In the genomic region with DNA sequence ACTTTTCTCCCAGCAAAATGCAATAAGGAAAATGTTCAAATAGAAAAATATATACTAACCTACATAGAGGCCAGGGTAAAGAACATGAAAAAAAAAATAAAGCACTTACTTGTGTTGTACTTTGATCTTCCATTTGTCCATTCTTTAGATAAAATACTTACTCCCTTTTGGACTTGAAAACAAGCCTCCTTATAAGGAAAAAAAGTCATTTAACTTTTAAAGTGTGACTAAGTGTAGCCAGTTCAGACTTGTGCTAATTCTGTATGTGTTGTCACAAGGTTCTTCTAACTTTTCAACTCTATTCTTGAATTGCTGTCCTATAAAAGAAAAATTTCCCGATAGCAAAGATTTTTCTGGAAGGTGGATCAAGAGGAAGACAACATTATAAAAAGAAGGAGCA, we compare ENCODE assay signal across 22 cellular contexts. TPM values are rescaled to one million over a fixed set of nuclear protein-coding genes. Genes with fewer than 3 reads are reported as not detected.
A peak's percentile ranks its signal among the peaks of the same experiment; 100 is the strongest.
DNase-seq lines count a peak whose midpoint lies in the region; ATAC-seq, FAIRE-seq and TF ChIP-seq lines count a peak whose summit lies in the region.
"Had no signal": no experiment of that assay in that cellular context is flagged by ENCODE, and none has a peak within 500 bp of the region (broad histone marks: within the 10 kb centered on the region; RNA-seq: fewer than 3 reads in every experiment).

No MANE protein-coding gene starts in this region.

- H3K27ac ChIP-seq in RWPE2 (ENCODE audit: poor library complexity, severe bottlenecking) (no peak overlapping the region), smooth muscle cell (ENCODE audit: low read depth) (peak overlapping the region; percentile 57), OCI-LY7 (ENCODE audit: low read depth, low read length, poor library complexity, severe bottlenecking) (no peak overlapping the region)
- H3K27ac ChIP-seq: RWPE1 had no signal

- H3K9me3 ChIP-seq in RWPE2 (ENCODE audit: severe bottlenecking) = no peaks in the 10 kb centered on the region
- no peaks in the 10 kb centered on the region for H3K9me3 ChIP-seq in smooth muscle cell (replicated peaks; ENCODE audit: low read depth)
- no peaks in the 10 kb centered on the region for H3K9me3 ChIP-seq in OCI-LY7 (ENCODE audit: low read length)

- no peak overlapping the region for H3K9ac ChIP-seq in smooth muscle cell (ENCODE audit: low read depth)

- POLR2A ChIA-PET in OCI-LY7 (lab: Charles Lee) = no interaction called here

- peak overlapping the region; percentile 91 for H2AFZ ChIP-seq in smooth muscle cell (ENCODE audit: low read depth)
- H2AFZ ChIP-seq in OCI-LY7 (ENCODE audit: low read length) = no peak overlapping the region

- DNase-seq in RWPE2 (ENCODE audit: low spot score) (no peak), left colon (no peak), smooth muscle cell (lab: John Stamatoyannopoulos, UW; ENCODE audit: unreplicated experiment) (no peak), NCI-H2081 (lab: John Stamatoyannopoulos, UW) (no peak), C1 segment of cervical spinal cord (lab: John Stamatoyannopoulos, UW) (no peak), OCI-LY7 (ENCODE audit: low spot score) (no peak)
- DNase-seq: ACHN; CD4-positive, alpha-beta T cell; DMS79; NCI-H1436; NCI-H2081 treated with DMSO at 0.1 percent for 48 hours; NCI-H345; NCI-H526 treated with DMSO at 0.1 percent for 48 hours; OCI-M1 had no signal

- H3K36me3 ChIP-seq in RWPE2 (ENCODE audit: low read depth) (no peaks in the 10 kb centered on the region), smooth muscle cell (ENCODE audit: low read depth) (no peaks in the 10 kb centered on the region), OCI-LY7 (ENCODE audit: insufficient read depth, low read length) (no peaks in the 10 kb centered on the region)

- ATAC-seq in RWPE2 (ENCODE audit: low read depth) = peak; percentile 52; the same call in 2 of the 3 replicates
- ATAC-seq in left colon = peak; percentile 59
- ATAC-seq in HG02938 (IDR thresholded peaks at IDR 0.05; ENCODE audit: unreplicated experiment) = no peak
- ATAC-seq: HCT116, K562 had no signal

- no peak for TF ChIP-seq CTCF in RWPE2 (IDR thresholded peaks at IDR 0.05; ENCODE audit: poor library complexity, severe bottlenecking)
- TF ChIP-seq CTCF in smooth muscle cell (IDR thresholded peaks at IDR 0.05; ENCODE audit: borderline replicate concordance, insufficient read depth, poor library complexity, severe bottlenecking) = no peak
- TF ChIP-seq CTCF in OCI-LY7 (conservative IDR thresholded peaks at IDR 0.05; ENCODE audit: low read length) = no peak

- H4K20me1 ChIP-seq in smooth muscle cell (ENCODE audit: low read depth) (no peaks in the 10 kb centered on the region), OCI-LY7 (ENCODE audit: insufficient read depth, low read length) (no peaks in the 10 kb centered on the region)

- H3K79me2 ChIP-seq in smooth muscle cell (ENCODE audit: low read depth) (no peaks in the 10 kb centered on the region), OCI-LY7 (ENCODE audit: insufficient read depth, low read depth, low read length) (no peaks in the 10 kb centered on the region)

- peak; percentile 53 for FAIRE-seq in colon (lab: Jason Lieb, UNC)
- FAIRE-seq: GM12891, GM19239, HTR-8/SVneo, K562 had no signal

- 56% methylated on average over 1 of the region's 1 CpG for WGBS in smooth muscle cell (ENCODE audit: low lambda C conversion rate)

- H3K4me3 ChIP-seq in RWPE2 (ENCODE audit: severe bottlenecking) (no peak overlapping the region), smooth muscle cell (peak overlapping the region; percentile 4), OCI-LY7 (ENCODE audit: low read depth, low read length, poor library complexity, severe bottlenecking) (no peak overlapping the region)
- H3K4me3 ChIP-seq: K562 had no signal

- no peaks in the 10 kb centered on the region for H3F3A ChIP-seq in smooth muscle cell (ENCODE audit: low read depth)

- intact Hi-C loops in left colon (cut with DNase I, micrococcal nuclease) (no loop called here), OCI-LY7 (cut with micrococcal nuclease; ENCODE audit: unreplicated experiment) (no loop called here)

- H3K4me1 ChIP-seq in RWPE2 (ENCODE audit: insufficient read depth, poor library complexity, severe bottlenecking) (peaks cover 19% of the 10 kb centered on the region), smooth muscle cell (ENCODE audit: low read depth) (no peaks in the 10 kb centered on the region), OCI-LY7 (ENCODE audit: insufficient read depth, low read length, poor library complexity, severe bottlenecking) (no peaks in the 10 kb centered on the region)

- H3K27me3 ChIP-seq in RWPE2 (ENCODE audit: insufficient read depth, poor library complexity, severe bottlenecking) (no peaks in the 10 kb centered on the region), smooth muscle cell (ENCODE audit: low read depth) (no peaks in the 10 kb centered on the region)

- CTCF ChIA-PET in OCI-LY7 (lab: Charles Lee; ENCODE audit: unreplicated experiment) = no interaction called here

- H3K4me2 ChIP-seq in smooth muscle cell = peak overlapping the region; percentile 74
- H3K4me2 ChIP-seq in OCI-LY7 (ENCODE audit: low read length) = no peak overlapping the region

- no TSS peak for BruUV-seq in OCI-LY7 (replicated peaks; lab: Mats Ljungman, UMichigan)

- no peaks in the 10 kb centered on the region for H3K9me2 ChIP-seq in OCI-LY7 (ENCODE audit: insufficient read depth, low read length)

RNA-seq across cellular contexts. Expression of a gene that starts 23.2 kb away (rescaled TPM):
- total RNA-seq in left colon (100 to 1,000 TPM; 135 to 245 TPM), smooth muscle cell (10.5 and 15.2 TPM in 2 replicates), OCI-LY7 (2022) (not detected in 2 replicates)
- polyA plus RNA-seq in smooth muscle cell = 8.7 and 9.1 TPM in 2 replicates
- total RNA-seq in OCI-LY7 (2014; rRNA removed; shearing (Covaris generic)) = not detected in 2 replicates
